Comparison of ENCODE assay signal across 8 cellular contexts in the genomic region with DNA sequence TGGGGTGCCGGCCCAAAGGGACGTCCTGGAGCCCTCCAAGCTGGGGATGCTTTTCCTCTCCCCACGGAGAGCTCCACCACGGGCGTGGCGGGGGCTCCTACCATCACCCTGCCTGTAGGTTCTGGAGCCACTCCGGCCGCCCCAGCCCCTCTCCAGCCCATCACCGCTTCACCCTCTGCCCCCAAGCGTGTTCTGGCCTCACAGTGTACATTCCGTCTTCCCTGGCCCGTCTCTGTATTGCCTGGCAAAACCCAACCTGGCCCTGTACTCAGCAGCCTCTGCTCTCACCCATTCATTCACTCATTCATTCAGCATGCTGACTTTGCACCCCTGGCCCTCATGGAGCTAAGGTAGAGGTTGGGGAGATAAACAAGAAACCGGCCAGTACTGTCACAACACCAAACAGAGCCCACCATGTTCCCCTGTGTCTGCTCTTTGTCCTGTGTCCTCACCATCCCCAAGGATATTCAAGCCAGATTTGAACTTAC. TPM values are rescaled to one million over a fixed set of nuclear protein-coding genes. Genes with fewer than 3 reads are reported as not detected.
DNase-seq lines count a peak whose midpoint lies in the region; ATAC-seq, FAIRE-seq and TF ChIP-seq lines count a peak whose summit lies in the region.

No MANE protein-coding gene starts in this region.

- H3K27ac ChIP-seq in kidney (ENCODE audit: low read depth in 2 of 2, low read length in 2 of 2) (no peak overlapping the region), suprapubic skin (peak overlapping the region; percentile 91)

- CTCF ChIA-PET in activated CD4-positive, alpha-beta T cell treated with anti-CD3 and anti-CD28 coated beads for 36 hours (lab: Charles Lee): interaction anchor here (0.8 to 1.6 kb wide), 9 partner anchors 9 to 313 kb away, joined by 3 to 11 read pairs (median 4); no protein-coding TSS in a partner anchor

- no peak for DNase-seq in activated CD4-positive, alpha-beta T cell treated with anti-CD3 and anti-CD28 coated beads for 36 hours
- no peak for DNase-seq in activated CD4-positive, alpha-beta T cell treated with anti-CD3 and anti-CD28 coated beads for 1 hour
- no peak for DNase-seq in activated T-helper 2 cell treated with anti-CD3 and anti-CD28 coated beads, Interferon-gamma antibody, Interleukin-2, Interleukin-4, amounts not matched to agents 10 μg/mL and 5 μg/mL and 100 μg/mL, durations not matched to agents 14 hours and 24 hours and 36 hours (ENCODE audit: low spot score)
- DNase-seq in kidney (no peak), suprapubic skin (ENCODE audit: low spot score in 2 of 2) (peak in 1 of 2 donors; percentile 58), amygdala (lab: John Stamatoyannopoulos, UW) (no peak), NCI-H69 (lab: John Stamatoyannopoulos, UW) (no peak)

- H3K9me3 ChIP-seq in kidney (ENCODE audit: control insufficient read depth in 1 of 2, low read length in 2 of 2) (no peaks in the 10 kb centered on the region), suprapubic skin (no peaks in the 10 kb centered on the region)

- intact Hi-C loops in activated CD4-positive, alpha-beta T cell treated with anti-CD3 and anti-CD28 coated beads for 36 hours (cut with DNase I, micrococcal nuclease): loop anchor here (1.0 to 10.0 kb wide), 8 partner anchors 20 to 359 kb away; partner anchors contain the start of genes WDR25 (in 2 of the 2) and SLC25A29 (in 1 of the 2)
- intact Hi-C loops in activated T-helper 2 cell treated with anti-CD3 and anti-CD28 coated beads, Interferon-gamma antibody, Interleukin-2, Interleukin-4, amounts not matched to agents 10 μg/mL and 5 μg/mL and 100 μg/mL, durations not matched to agents 14 hours and 24 hours and 36 hours (cut with micrococcal nuclease): loop anchor here (1.0 kb wide), 2 partner anchors 20 to 90 kb away; partner anchors contain the start of genes SLC25A29 and WDR25
- intact Hi-C loops in kidney (cut with DNase I): no loop called here

- H3K4me1 Mint-ChIP-seq in activated CD4-positive, alpha-beta T cell treated with anti-CD3 and anti-CD28 coated beads for 36 hours: peaks cover 7% of the 10 kb centered on the region
- H3K4me1 Mint-ChIP-seq in activated T-helper 2 cell treated with anti-CD3 and anti-CD28 coated beads, Interferon-gamma antibody, Interleukin-2, Interleukin-4, amounts not matched to agents 10 μg/mL and 5 μg/mL and 100 μg/mL, durations not matched to agents 14 hours and 24 hours and 36 hours (ENCODE audit: low read depth): peaks cover 8% of the 10 kb centered on the region

- no peaks in the 10 kb centered on the region for H3K27me3 ChIP-seq in suprapubic skin

- ATAC-seq in activated CD4-positive, alpha-beta T cell treated with anti-CD3 and anti-CD28 coated beads for 36 hours: no peak
- no peak for ATAC-seq in GM18511 (IDR thresholded peaks at IDR 0.05; ENCODE audit: unreplicated experiment)

- no peaks in the 10 kb centered on the region for H3K27me3 Mint-ChIP-seq in activated CD4-positive, alpha-beta T cell treated with anti-CD3 and anti-CD28 coated beads for 36 hours
- no peaks in the 10 kb centered on the region for H3K27me3 Mint-ChIP-seq in activated T-helper 2 cell treated with anti-CD3 and anti-CD28 coated beads, Interferon-gamma antibody, Interleukin-2, Interleukin-4, amounts not matched to agents 10 μg/mL and 5 μg/mL and 100 μg/mL, durations not matched to agents 14 hours and 24 hours and 36 hours (ENCODE audit: low read depth)

- H3K4me1 ChIP-seq in kidney (ENCODE audit: control insufficient read depth in 1 of 2, insufficient read depth in 1 of 2, low read depth in 1 of 2, low read length in 2 of 2): peaks cover 6 to 38% of the 10 kb centered on the region in 2 donors
- peaks cover 62% of the 10 kb centered on the region for H3K4me1 ChIP-seq in suprapubic skin

- peak overlapping the region; percentile 80 for H3K27ac Mint-ChIP-seq in activated CD4-positive, alpha-beta T cell treated with anti-CD3 and anti-CD28 coated beads for 36 hours
- peak overlapping the region; percentile 81 for H3K27ac Mint-ChIP-seq in activated T-helper 2 cell treated with anti-CD3 and anti-CD28 coated beads, Interferon-gamma antibody, Interleukin-2, Interleukin-4, amounts not matched to agents 10 μg/mL and 5 μg/mL and 100 μg/mL, durations not matched to agents 14 hours and 24 hours and 36 hours

- no peak overlapping the region for H3K9ac ChIP-seq in kidney (ENCODE audit: low read length in 2 of 2)

- TF ChIP-seq EP300 in suprapubic skin (IDR thresholded peaks at IDR 0.05): no peak

- H3K4me3 ChIP-seq in kidney (ENCODE audit: low read length in 2 of 2) (peak overlapping the region; percentile 5 to 63), suprapubic skin (peak overlapping the region; percentile 72)

- FAIRE-seq in kidney (lab: Jason Lieb, UNC): no peak

- no peaks in the 10 kb centered on the region for H3K36me3 Mint-ChIP-seq in activated CD4-positive, alpha-beta T cell treated with anti-CD3 and anti-CD28 coated beads for 36 hours (ENCODE audit: low read depth)
- H3K36me3 Mint-ChIP-seq in activated T-helper 2 cell treated with anti-CD3 and anti-CD28 coated beads, Interferon-gamma antibody, Interleukin-2, Interleukin-4, amounts not matched to agents 10 μg/mL and 5 μg/mL and 100 μg/mL, durations not matched to agents 14 hours and 24 hours and 36 hours (ENCODE audit: low read depth): peaks cover 10% of the 10 kb centered on the region

- 32% methylated on average over 11 of the region's 13 CpGs for WGBS in suprapubic skin

- H3K36me3 ChIP-seq in kidney (ENCODE audit: control insufficient read depth in 1 of 2, insufficient read depth in 2 of 2, low read length in 2 of 2): peaks cover 0 to under 1% of the 10 kb centered on the region in 2 donors
- H3K36me3 ChIP-seq in suprapubic skin: peaks cover 12% of the 10 kb centered on the region

- H3K4me3 Mint-ChIP-seq in activated CD4-positive, alpha-beta T cell treated with anti-CD3 and anti-CD28 coated beads for 36 hours: peak overlapping the region; percentile 68
- H3K4me3 Mint-ChIP-seq in activated T-helper 2 cell treated with anti-CD3 and anti-CD28 coated beads, Interferon-gamma antibody, Interleukin-2, Interleukin-4, amounts not matched to agents 10 μg/mL and 5 μg/mL and 100 μg/mL, durations not matched to agents 14 hours and 24 hours and 36 hours (ENCODE audit: low read depth): peak overlapping the region; percentile 80

- TF ChIP-seq CTCF in kidney (IDR thresholded peaks at IDR 0.05; ENCODE audit: borderline replicate concordance, extremely low read depth, insufficient read depth) (no peak), suprapubic skin (IDR thresholded peaks at IDR 0.05) (peak in 1 of 2 donors; percentile 11)

- POLR2A ChIA-PET in activated CD4-positive, alpha-beta T cell treated with anti-CD3 and anti-CD28 coated beads for 36 hours (lab: Charles Lee): interaction anchor here (0.7 kb wide), 1 partner anchor 45 kb away, joined by 3 read pairs; no protein-coding TSS in a partner anchor

- no peaks in the 10 kb centered on the region for H3K9me3 Mint-ChIP-seq in activated CD4-positive, alpha-beta T cell treated with anti-CD3 and anti-CD28 coated beads for 36 hours (ENCODE audit: low read depth)
- H3K9me3 Mint-ChIP-seq in activated T-helper 2 cell treated with anti-CD3 and anti-CD28 coated beads, Interferon-gamma antibody, Interleukin-2, Interleukin-4, amounts not matched to agents 10 μg/mL and 5 μg/mL and 100 μg/mL, durations not matched to agents 14 hours and 24 hours and 36 hours: no peaks in the 10 kb centered on the region

- TF ChIP-seq POLR2A in suprapubic skin (IDR thresholded peaks at IDR 0.05): no peak

RNA-seq across cellular contexts. Expression of gene SLC25A29, which starts 20.3 kb away (rescaled TPM):
- total RNA-seq in activated CD4-positive, alpha-beta T cell treated with anti-CD3 and anti-CD28 coated beads for 36 hours: 1 to 10 TPM; 5.4 to 5.8 TPM
- total RNA-seq in activated T-helper 2 cell treated with anti-CD3 and anti-CD28 coated beads, Interferon-gamma antibody, Interleukin-2, Interleukin-4, amounts not matched to agents 10 μg/mL and 5 μg/mL and 100 μg/mL, durations not matched to agents 14 hours and 24 hours and 36 hours: 37.0 and 38.8 TPM in 2 replicates
- total RNA-seq in kidney (152 TPM), suprapubic skin (100 to 1,000 TPM in 3 of 4 donors, 10 to 100 TPM in 1; 88.1 to 254 (median 120) TPM)
- polyA plus RNA-seq in kidney (ENCODE audit: insufficient read depth, low read depth, low replicate concordance): 88.5 TPM

RNA-seq across cellular contexts. Expression of gene SLC25A47, which starts 37.2 kb away (rescaled TPM):
- total RNA-seq in activated CD4-positive, alpha-beta T cell treated with anti-CD3 and anti-CD28 coated beads for 36 hours: not detected
- not detected in 2 replicates for total RNA-seq in activated T-helper 2 cell treated with anti-CD3 and anti-CD28 coated beads, Interferon-gamma antibody, Interleukin-2, Interleukin-4, amounts not matched to agents 10 μg/mL and 5 μg/mL and 100 μg/mL, durations not matched to agents 14 hours and 24 hours and 36 hours
- total RNA-seq in kidney (not detected), suprapubic skin (1 to 10 TPM in 1 of 4 donors, under 1 TPM in 1, not detected in 2; 0.30 to 1.4 TPM)
- polyA plus RNA-seq in kidney (ENCODE audit: insufficient read depth, low read depth, low replicate concordance): 1.0 TPM

RNA-seq across cellular contexts. Expression of gene YY1, which starts 47.0 kb away (rescaled TPM):
- 100 to 1,000 TPM in 1 of 2 experiments, 10 to 100 TPM in 1; 99.7 to 104 TPM for total RNA-seq in activated CD4-positive, alpha-beta T cell treated with anti-CD3 and anti-CD28 coated beads for 36 hours
- 105 TPM in 2 replicates for total RNA-seq in activated T-helper 2 cell treated with anti-CD3 and anti-CD28 coated beads, Interferon-gamma antibody, Interleukin-2, Interleukin-4, amounts not matched to agents 10 μg/mL and 5 μg/mL and 100 μg/mL, durations not matched to agents 14 hours and 24 hours and 36 hours
- total RNA-seq in kidney: 60.4 TPM
- 34.2 TPM for polyA plus RNA-seq in kidney (ENCODE audit: insufficient read depth, low read depth, low replicate concordance)
- total RNA-seq in suprapubic skin: 10 to 100 TPM; 42.1 to 56.3 (median 48.9) TPM
